ENCODE assay signal across 17 cellular contexts in genomic region chr4:67522851-67523671, GRCh38. TPM values are rescaled to one million over a fixed set of nuclear protein-coding genes. Genes with fewer than 3 reads are reported as not detected.
DNase-seq lines count a peak whose midpoint lies in the region; TF ChIP-seq lines count a peak whose summit lies in the region.
"Had no signal": no experiment of that assay in that cellular context is flagged by ENCODE, and none has a peak within 500 bp of the region (broad histone marks: within the 10 kb centered on the region; RNA-seq: fewer than 3 reads in every experiment).

No MANE protein-coding gene starts in this region.

- H3K79me2 ChIP-seq in fibroblast of lung (ENCODE audit: control insufficient read depth, insufficient read depth, low read length): peaks cover 13% of the 10 kb centered on the region

- no peak overlapping the region for H3K4me3 Mint-ChIP-seq in activated CD4-positive, alpha-beta memory T cell treated with anti-CD3 and anti-CD28 coated beads, Interleukin-2, amount 10 ng/mL, durations not matched to agents 7 days and 5 days
- H3K4me3 Mint-ChIP-seq: stimulated activated naive B cell treated with anti-CD40 and anti-IgM and Interleukin-4, amounts not matched to agents 10 μg/mL and 1 μg/mL and 100 μg/mL, for 72 hours had no signal

- H2AFZ ChIP-seq in fibroblast of lung (ENCODE audit: low read length): no peak overlapping the region

- no peaks in the 10 kb centered on the region for H3K9me3 ChIP-seq in HEK293 (ENCODE audit: control insufficient read depth, insufficient read depth, low read depth, low read length)
- no peaks in the 10 kb centered on the region for H3K9me3 ChIP-seq in fibroblast of lung (ENCODE audit: control insufficient read depth, insufficient read depth, low read depth, low read length)
- H3K9me3 ChIP-seq in sigmoid colon: no peaks in the 10 kb centered on the region

- peaks cover 78% of the 10 kb centered on the region for H3K36me3 Mint-ChIP-seq in activated CD4-positive, alpha-beta memory T cell treated with anti-CD3 and anti-CD28 coated beads, Interleukin-2, amount 10 ng/mL, durations not matched to agents 7 days and 5 days (ENCODE audit: low read depth)

- H3K4me1 ChIP-seq in HEK293 (ENCODE audit: control insufficient read depth, insufficient read depth, low read length) (no peaks in the 10 kb centered on the region), fibroblast of lung (ENCODE audit: control insufficient read depth, extremely low read depth, insufficient read depth, low read length) (no peaks in the 10 kb centered on the region), sigmoid colon (peaks cover 0 to 13% (median 9%) of the 10 kb centered on the region in 4 donors)

- no peak overlapping the region for H3K4me3 ChIP-seq in HEK293 (ENCODE audit: low read depth, low read length)
- H3K4me3 ChIP-seq in fibroblast of lung (replicated peaks in 1 of 4; ENCODE audit: control extremely low read depth in 1 of 4, insufficient read depth in 1 of 4, low read depth in 3 of 4, low read length in 4 of 4): no peak overlapping the region
- no peak overlapping the region for H3K4me3 ChIP-seq in sigmoid colon
- H3K4me3 ChIP-seq: lung had no signal

- peak; percentile 60 for DNase-seq in A172 (ENCODE audit: low spot score)
- peak; percentile 37 for DNase-seq in activated CD4-positive, alpha-beta memory T cell treated with anti-CD3 and anti-CD28 coated beads, Interleukin-2, amount 10 ng/mL, durations not matched to agents 7 days and 5 days
- DNase-seq in fibroblast of lung (ENCODE audit: low read depth in 2 of 2): peak; percentile 42 to 65
- no peak for DNase-seq in NOMO-1 treated with dmso at 0.1 percent for 144 hours (lab: John Stamatoyannopoulos, UW; ENCODE audit: unreplicated experiment)
- no peak for DNase-seq in HCEC 1CT
- no peak for DNase-seq in sigmoid colon
- no peak for DNase-seq in NOMO-1 (lab: John Stamatoyannopoulos, UW; ENCODE audit: unreplicated experiment in 2 of 2)
- DNase-seq: activated CD4-positive, alpha-beta T cell treated with anti-CD3 and anti-CD28 coated beads for 48 hours; amygdala; NCI-H345; SHP77; stimulated activated CD4-positive, alpha-beta T cell treated with anti-CD3 and anti-CD28 coated beads, Interleukin-1b, Interleukin-23, amount 100 ng/mL, for 48 hours; stimulated activated naive B cell treated with anti-CD40 and anti-IgM and Interleukin-4, amounts not matched to agents 10 μg/mL and 1 μg/mL and 100 μg/mL, for 72 hours had no signal

- no peaks in the 10 kb centered on the region for H3K27me3 Mint-ChIP-seq in activated CD4-positive, alpha-beta memory T cell treated with anti-CD3 and anti-CD28 coated beads, Interleukin-2, amount 10 ng/mL, durations not matched to agents 7 days and 5 days
- H3K27me3 Mint-ChIP-seq: stimulated activated naive B cell treated with anti-CD40 and anti-IgM and Interleukin-4, amounts not matched to agents 10 μg/mL and 1 μg/mL and 100 μg/mL, for 72 hours had no signal

- CTCF ChIA-PET in HEK293 (lab: Yijun Ruan, JAX): no interaction called here
- CTCF ChIA-PET in activated CD4-positive, alpha-beta memory T cell treated with anti-CD3 and anti-CD28 coated beads, Interleukin-2, amount 10 ng/mL, durations not matched to agents 7 days and 5 days (lab: Charles Lee): interaction anchor here (1.3 kb wide), 1 partner anchor 20 kb away, joined by 4 read pairs; no protein-coding TSS in a partner anchor

- peaks cover 0 to 22% of the 10 kb centered on the region in 2 experiments; a peak in 2 of 3 replicates for H3K36me3 ChIP-seq in HEK293 (ENCODE audit: control insufficient read depth in 2 of 2, insufficient read depth in 1 of 2, low read length in 2 of 2)
- no peaks in the 10 kb centered on the region for H3K36me3 ChIP-seq in fibroblast of lung (ENCODE audit: control insufficient read depth, insufficient read depth, low read length)
- H3K36me3 ChIP-seq in sigmoid colon: peaks cover 0 to 8% (median 0%) of the 10 kb centered on the region in 4 donors

- H3K27me3 ChIP-seq in fibroblast of lung (ENCODE audit: control insufficient read depth, insufficient read depth, low read length) (no peaks in the 10 kb centered on the region), sigmoid colon (no peaks in the 10 kb centered on the region)

- H3K9me3 Mint-ChIP-seq in activated CD4-positive, alpha-beta memory T cell treated with anti-CD3 and anti-CD28 coated beads, Interleukin-2, amount 10 ng/mL, durations not matched to agents 7 days and 5 days: peaks cover 7% of the 10 kb centered on the region

- H3K27ac Mint-ChIP-seq in activated CD4-positive, alpha-beta memory T cell treated with anti-CD3 and anti-CD28 coated beads, Interleukin-2, amount 10 ng/mL, durations not matched to agents 7 days and 5 days: peak overlapping the region; percentile 97
- H3K27ac Mint-ChIP-seq: stimulated activated naive B cell treated with anti-CD40 and anti-IgM and Interleukin-4, amounts not matched to agents 10 μg/mL and 1 μg/mL and 100 μg/mL, for 72 hours had no signal

- POLR2A ChIA-PET in HEK293 (lab: Yijun Ruan, JAX): no interaction called here
- POLR2A ChIA-PET in activated CD4-positive, alpha-beta memory T cell treated with anti-CD3 and anti-CD28 coated beads, Interleukin-2, amount 10 ng/mL, durations not matched to agents 7 days and 5 days (lab: Charles Lee): interaction anchor here (1.0 to 3.1 kb wide), 3 partner anchors 22 to 178 kb away, joined by 3 to 12 read pairs (median 5); partner anchors contain the start of genes CENPC and UBA6

- no peak overlapping the region for H3K9ac ChIP-seq in fibroblast of lung (ENCODE audit: insufficient read depth, low read length)

- H3K27ac ChIP-seq in HEK293 (ENCODE audit: extremely low read depth, low read depth, low read length) (no peak overlapping the region), fibroblast of lung (ENCODE audit: insufficient read depth, low read length) (no peak overlapping the region), sigmoid colon (peak overlapping the region in 1 of 4 donors; percentile 6)

- H3K4me2 ChIP-seq in fibroblast of lung (ENCODE audit: extremely low read depth, insufficient read depth, low read length): no peak overlapping the region

- TF ChIP-seq CTCF in HEK293 (tag by site-specific recombination; IDR thresholded peaks at IDR 0.05) (no peak), fibroblast of lung (conservative IDR thresholded peaks at IDR 0.05 in 1 of 2, IDR thresholded peaks at IDR 0.05 in 1 of 2; ENCODE audit: low read depth in 1 of 2, low read length in 2 of 2) (no peak), sigmoid colon (IDR thresholded peaks at IDR 0.05) (no peak)

- 89 to 91% methylated on average over 10 of the region's 10 CpGs for WGBS in sigmoid colon, 2 donors

- H4K20me1 ChIP-seq in fibroblast of lung (ENCODE audit: control insufficient read depth, extremely low read depth, insufficient read depth, low read length): no peaks in the 10 kb centered on the region

- intact Hi-C loops in sigmoid colon (cut with DNase I): no loop called here

- TF ChIP-seq POLR2A in sigmoid colon (IDR thresholded peaks at IDR 0.05): no peak

- TF ChIP-seq EP300 in sigmoid colon (IDR thresholded peaks at IDR 0.05): no peak

- H3K4me1 Mint-ChIP-seq in activated CD4-positive, alpha-beta memory T cell treated with anti-CD3 and anti-CD28 coated beads, Interleukin-2, amount 10 ng/mL, durations not matched to agents 7 days and 5 days: peaks cover 57% of the 10 kb centered on the region

TF ChIP-seq in HEK293, 187 proteins besides CTCF, POLR2A, EP300 and RAD21:
- TF ChIP-seq SETDB1 (IDR thresholded peaks at IDR 0.05; ENCODE audit: insufficient read length, low read length) (peak; percentile 38), ZNF132 (tag by site-specific recombination; IDR thresholded peaks at IDR 0.05; ENCODE audit: borderline replicate concordance) (no peak)

RNA-seq across cellular contexts. Expression of gene CENPC, which starts 22.2 kb away (rescaled TPM):
- 7.2 and 8.3 TPM in 2 replicates for total RNA-seq in A172 (2014; rRNA removed; shearing (Covaris generic))
- total RNA-seq in activated CD4-positive, alpha-beta memory T cell treated with anti-CD3 and anti-CD28 coated beads, Interleukin-2, amount 10 ng/mL, durations not matched to agents 7 days and 5 days: 10 to 100 TPM; 36.4 to 36.7 TPM
- total RNA-seq in fibroblast of lung (10.5 and 15.4 TPM in 2 replicates), sigmoid colon (10 to 100 TPM; 20.6 to 30.0 (median 25.9) TPM)
- polyA plus RNA-seq in fibroblast of lung (6.5 and 7.6 TPM in 2 replicates), sigmoid colon (1 to 10 TPM; 4.9 to 7.8 (median 6.6) TPM)
- polyA plus RNA-seq in fibroblast of lung (2012): 4.7 and 5.0 TPM in 2 replicates
- 1.7 and 2.9 TPM in 2 replicates for polyA minus RNA-seq in fibroblast of lung (ENCODE audit: low replicate concordance)

RNA-seq across cellular contexts. Expression of gene STAP1, which starts 35.5 kb away (rescaled TPM):
- not detected in 2 replicates for total RNA-seq in A172 (2014; rRNA removed; shearing (Covaris generic))
- total RNA-seq in activated CD4-positive, alpha-beta memory T cell treated with anti-CD3 and anti-CD28 coated beads, Interleukin-2, amount 10 ng/mL, durations not matched to agents 7 days and 5 days: 10 to 100 TPM; 29.5 to 30.9 TPM
- total RNA-seq in fibroblast of lung (not detected in 2 replicates), sigmoid colon (not detected)
- polyA plus RNA-seq in fibroblast of lung (not detected in 2 replicates), sigmoid colon (1 to 10 TPM in 2 of 3 donors, not detected in 1; 2.4 to 9.4 TPM)
- not detected in 2 replicates for polyA plus RNA-seq in fibroblast of lung (2012)
- polyA minus RNA-seq in fibroblast of lung (ENCODE audit: low replicate concordance): not detected in 2 replicates
- total RNA-seq: MCF 10A, osteocyte had no signal

Comparison
In these comparisons a context has a peak if more than half of its experiments do, and no peak if none do; other contexts are left out.
1. DNase-seq: peak in A172 (single experiment), activated CD4-positive, alpha-beta memory T cell treated with anti-CD3 and anti-CD28 coated beads, Interleukin-2, amount 10 ng/mL, durations not matched to agents 7 days and 5 days (single experiment) and fibroblast of lung (2 of 2); none in NOMO-1 treated with dmso at 0.1 percent for 144 hours (single experiment), HCEC 1CT (single experiment), sigmoid colon (single experiment) and NOMO-1 (0 of 2).
2. RNA of gene STAP1, which starts 35.5 kb away (total RNA-seq): 29.5 to 30.9 TPM in activated CD4-positive, alpha-beta memory T cell treated with anti-CD3 and anti-CD28 coated beads, Interleukin-2, amount 10 ng/mL, durations not matched to agents 7 days and 5 days; not detected in A172, not detected in fibroblast of lung and not detected in sigmoid colon; every median in the first group is over 10 times any median in the second.